14 cellular contexts compared by ENCODE assay signal in genomic region chr20:25548613-25549086, GRCh38.
"Had no signal": no experiment of that assay in that cellular context is flagged by ENCODE, and none has a peak within 500 bp of the region (broad histone marks: within the 10 kb centered on the region; RNA-seq: fewer than 3 reads in every experiment).

No MANE protein-coding gene starts in this region.

- H3K4me3 ChIP-seq: ovary, suprapubic skin, upper lobe of right lung had no signal

- H3K27ac Mint-ChIP-seq: activated naive CD8-positive, alpha-beta T cell; activated T-cell treated with anti-CD3 and anti-CD28 coated beads, Interleukin-2, amount 50 U/mL, for 24 hours; stimulated activated naive B cell treated with anti-CD40 and anti-IgM and Interleukin-4, amounts not matched to agents 10 μg/mL and 1 μg/mL and 100 μg/mL, for 72 hours had no signal

- H3K9me3 Mint-ChIP-seq: activated T-cell treated with anti-CD3 and anti-CD28 coated beads, Interleukin-2, amount 50 U/mL, for 24 hours; stimulated activated naive B cell treated with anti-CD40 and anti-IgM and Interleukin-4, amounts not matched to agents 10 μg/mL and 1 μg/mL and 100 μg/mL, for 72 hours had no signal

- ATAC-seq: activated CD4-positive, CD25-positive, alpha-beta regulatory T cell treated with anti-CD3 and anti-CD28 coated beads, Interleukin-2, amount 50 U/mL, for 24 hours; stimulated activated naive B cell treated with anti-CD40 and anti-IgM and Interleukin-4, amounts not matched to agents 10 μg/mL and 1 μg/mL and 100 μg/mL, for 72 hours; upper lobe of right lung had no signal

- H3K36me3 Mint-ChIP-seq: activated naive CD8-positive, alpha-beta T cell; stimulated activated naive B cell treated with anti-CD40 and anti-IgM and Interleukin-4, amounts not matched to agents 10 μg/mL and 1 μg/mL and 100 μg/mL, for 72 hours had no signal

- DNase-seq: activated effector memory CD4-positive, alpha-beta T cell treated with Interleukin-2 at 50 U/mL for 16 hours; activated T-cell treated with anti-CD3 and anti-CD28 coated beads, Interleukin-2, amount 50 U/mL, for 24 hours; brain microvascular endothelial cell; dermis blood vessel endothelial cell; mammary epithelial cell; ovary; retina; small intestine; stimulated activated naive B cell treated with anti-CD40 and anti-IgM and Interleukin-4, amounts not matched to agents 10 μg/mL and 1 μg/mL and 100 μg/mL, for 72 hours; T-helper 2 cell; upper lobe of right lung had no signal

- H3K27me3 ChIP-seq: brain microvascular endothelial cell, ovary, suprapubic skin, upper lobe of right lung had no signal

- H3K36me3 ChIP-seq: brain microvascular endothelial cell, ovary, suprapubic skin, upper lobe of right lung had no signal

- H3K9me3 ChIP-seq: ovary, suprapubic skin, upper lobe of right lung had no signal

- H3K27me3 Mint-ChIP-seq: activated naive CD8-positive, alpha-beta T cell; activated T-cell treated with anti-CD3 and anti-CD28 coated beads, Interleukin-2, amount 50 U/mL, for 24 hours had no signal

- H3K4me3 Mint-ChIP-seq: activated naive CD8-positive, alpha-beta T cell; activated T-cell treated with anti-CD3 and anti-CD28 coated beads, Interleukin-2, amount 50 U/mL, for 24 hours; stimulated activated naive B cell treated with anti-CD40 and anti-IgM and Interleukin-4, amounts not matched to agents 10 μg/mL and 1 μg/mL and 100 μg/mL, for 72 hours had no signal

- H3K27ac ChIP-seq: brain microvascular endothelial cell, ovary, suprapubic skin, upper lobe of right lung had no signal
